ENCODE assay signal across 22 cellular contexts in the genomic region with DNA sequence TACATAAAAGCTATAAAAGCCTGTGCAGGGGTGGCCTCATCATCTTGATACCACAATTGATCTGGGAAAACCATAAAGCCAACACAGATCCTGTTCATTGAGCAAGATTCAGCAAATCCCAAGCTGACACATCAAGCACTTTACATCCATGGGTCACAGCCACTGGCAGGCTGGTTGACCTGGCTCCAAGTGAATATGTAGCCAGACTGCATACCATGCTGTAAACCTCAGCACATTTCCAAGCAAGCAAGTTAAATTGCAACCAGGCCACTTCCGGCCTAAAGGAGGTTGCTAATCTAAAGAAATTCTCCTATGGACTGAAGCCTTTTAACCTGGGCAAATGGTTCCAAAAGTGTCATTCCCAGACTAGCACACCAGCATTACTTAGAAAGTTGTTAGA. TPM values are rescaled to one million over a fixed set of nuclear protein-coding genes. Genes with fewer than 3 reads are reported as not detected.
DNase-seq lines count a peak whose midpoint lies in the region; ATAC-seq and TF ChIP-seq lines count a peak whose summit lies in the region.
"Had no signal": no experiment of that assay in that cellular context is flagged by ENCODE, and none has a peak within 500 bp of the region (broad histone marks: within the 10 kb centered on the region; RNA-seq: fewer than 3 reads in every experiment).

No MANE protein-coding gene starts in this region.

- DNase-seq in Daoy (ENCODE audit: low read depth) = peak; percentile 1
- DNase-seq in dedifferentiated amniotic fluid mesenchymal stem cell (ENCODE audit: extremely low spot score) = peak; percentile 28
- DNase-seq in mesendoderm = peak; percentile 3
- no peak for DNase-seq in coronary artery (ENCODE audit: low spot score)
- DNase-seq in stimulated activated naive CD8-positive, alpha-beta T cell treated with anti-CD3 and anti-CD28 coated beads, Interleukin-15, Interleukin-2, amounts not matched to agents 100 U/mL and 50 U/mL, for 24 hours = no peak
- no peak for DNase-seq in central memory CD4-positive, alpha-beta T cell
- DNase-seq: activated B cell treated with CpG ODN at 0.5 μM for 24 hours; effector CD4-positive, alpha-beta T cell; hypothalamus; left cardiac atrium; NCI-H1930; NCI-H510A; stimulated activated CD4-positive, alpha-beta T cell treated with anti-CD3 and anti-CD28 coated beads, Interleukin-2, amount 100 ng/mL, for 48 hours; T-helper 2 cell had no signal

- H3K4me3 ChIP-seq in mesendoderm (ENCODE audit: low read length) (no peak overlapping the region), coronary artery (no peak overlapping the region)
- H3K4me3 ChIP-seq: cardiac muscle cell, SJSA1 had no signal

- H3K27ac ChIP-seq in mesendoderm (ENCODE audit: low read depth, low read length) (no peak overlapping the region), coronary artery (no peak overlapping the region)
- H3K27ac ChIP-seq: cardiac muscle cell, parathyroid adenoma, SJSA1 had no signal

- no peak overlapping the region for H2BK15ac ChIP-seq in mesendoderm (replicated peaks; ENCODE audit: low read depth)

- no peak overlapping the region for H2BK120ac ChIP-seq in mesendoderm (ENCODE audit: low read depth, low read length)

- no peak for TF ChIP-seq CTCF in coronary artery (IDR thresholded peaks at IDR 0.05)

- no peak overlapping the region for H3K18ac ChIP-seq in mesendoderm (ENCODE audit: low read length)

- H3K4me2 ChIP-seq in mesendoderm (ENCODE audit: low read length) = no peak overlapping the region

- no peak overlapping the region for H3K9ac ChIP-seq in mesendoderm (ENCODE audit: low read length)
- H3K9ac ChIP-seq: parathyroid adenoma had no signal

- no peaks in the 10 kb centered on the region for H3K79me2 ChIP-seq in mesendoderm (ENCODE audit: control insufficient read depth, insufficient read depth, low read length)
- H3K79me2 ChIP-seq: parathyroid adenoma had no signal

- H4K8ac ChIP-seq in mesendoderm (ENCODE audit: low read depth, low read length) = no peak overlapping the region

- no peak overlapping the region for H3K23ac ChIP-seq in mesendoderm (ENCODE audit: low read length)

- H2BK5ac ChIP-seq in mesendoderm (ENCODE audit: low read length) = no peak overlapping the region

- no peaks in the 10 kb centered on the region for H3K27me3 ChIP-seq in mesendoderm (ENCODE audit: insufficient read depth, low read length, poor library complexity)
- H3K27me3 ChIP-seq: cardiac muscle cell, SJSA1 had no signal

- no peaks in the 10 kb centered on the region for H3K4me1 ChIP-seq in mesendoderm (ENCODE audit: control insufficient read depth, low read depth, low read length)
- H3K4me1 ChIP-seq: parathyroid adenoma, SJSA1 had no signal

- no peak overlapping the region for H3K4ac ChIP-seq in mesendoderm (ENCODE audit: low read depth, low read length)

- ATAC-seq in HG03432 (IDR thresholded peaks at IDR 0.05; ENCODE audit: unreplicated experiment) = peak; percentile 54
- ATAC-seq in stimulated activated naive CD8-positive, alpha-beta T cell treated with anti-CD3 and anti-CD28 coated beads, Interleukin-15, Interleukin-2, amounts not matched to agents 100 U/mL and 50 U/mL, for 24 hours = no peak
- no peak for ATAC-seq in HG03520 (IDR thresholded peaks at IDR 0.05; ENCODE audit: unreplicated experiment)
- ATAC-seq: left cardiac atrium had no signal

- WGBS in mesendoderm (ENCODE audit: extremely low coverage, insufficient coverage, low lambda C conversion rate) = no CpG with 5 or more reads among the region's 1 CpG

- no peaks in the 10 kb centered on the region for H3K36me3 ChIP-seq in mesendoderm (ENCODE audit: control insufficient read depth, insufficient read depth, low read length)
- H3K36me3 ChIP-seq: cardiac muscle cell, SJSA1 had no signal

- H3K56ac ChIP-seq in mesendoderm (ENCODE audit: low read length) = no peak overlapping the region

- no peaks in the 10 kb centered on the region for H3K79me1 ChIP-seq in mesendoderm (ENCODE audit: low read length)

- H4K5ac ChIP-seq in mesendoderm (ENCODE audit: low read length) = no peak overlapping the region

- H2AK5ac ChIP-seq in mesendoderm (ENCODE audit: low read length) = no peak overlapping the region

RNA-seq across cellular contexts. Expression of gene USP26, which starts 54.4 kb away (rescaled TPM):
- total RNA-seq in Daoy (2014; rRNA removed; shearing (Covaris generic)) = not detected in 2 replicates
- 0.03 TPM for polyA plus RNA-seq in mesendoderm (2013, experiment 1 of 2)
- 0.03 TPM for polyA plus RNA-seq in mesendoderm (2013, experiment 2 of 2)
- total RNA-seq: activated B cell treated with CpG ODN at 0.5 μM for 24 hours; activated T-helper 1 cell treated with anti-CD3 and anti-CD28 coated beads, Interleukin-12 subunit alpha, Interleukin-12 subunit beta, Interleukin-2, Interleukin-4 antibody, amounts not matched to agents 30 ng/mL and 10 ng/mL and 1 ng/mL, durations not matched to agents 14 hours and 24 hours and 36 hours; cardiac muscle cell; left cardiac atrium; SJSA1; subcutaneous adipose tissue had no signal
- polyA plus RNA-seq: cardiac muscle cell, IgD-negative memory B cell had no signal

Comparison
In these comparisons a context has a peak if more than half of its experiments do, and no peak if none do; other contexts are left out.
1. DNase-seq: peak in Daoy (single experiment), dedifferentiated amniotic fluid mesenchymal stem cell (single experiment) and mesendoderm (single experiment); none in coronary artery (single experiment), stimulated activated naive CD8-positive, alpha-beta T cell treated with anti-CD3 and anti-CD28 coated beads, Interleukin-15, Interleukin-2, amounts not matched to agents 100 U/mL and 50 U/mL, for 24 hours (single experiment) and central memory CD4-positive, alpha-beta T cell (single experiment).